1 cellular context compared by ENCODE assay signal in genomic region chr14:99257122-99257672, GRCh38.
TF ChIP-seq lines count a peak whose summit lies in the region.

No MANE protein-coding gene starts in this region.

TF ChIP-seq in SK-N-SH, 30 proteins besides CTCF, POLR2A, EP300 and RAD21:
- TF ChIP-seq TCF12 (IDR thresholded peaks at IDR 0.05): no peak
- TF ChIP-seq NRF1 (IDR thresholded peaks at IDR 0.05; ENCODE audit: low read depth, low read length): no peak
- no peak for TF ChIP-seq USF1 (IDR thresholded peaks at IDR 0.05; ENCODE audit: borderline replicate concordance, low read depth)
- no peak for TF ChIP-seq RXRA (IDR thresholded peaks at IDR 0.05; ENCODE audit: borderline replicate concordance, low read depth)
- TF ChIP-seq SMC3 (IDR thresholded peaks at IDR 0.05; ENCODE audit: low read depth, low read length): no peak
- TF ChIP-seq GABPA (IDR thresholded peaks at IDR 0.05; ENCODE audit: low read depth): no peak
- no peak for TF ChIP-seq YY1 (IDR thresholded peaks at IDR 0.05; ENCODE audit: low read depth)
- no peak for TF ChIP-seq POLR2AphosphoS5 (IDR thresholded peaks at IDR 0.05; ENCODE audit: low read depth, low read length)
- TF ChIP-seq SIN3A (IDR thresholded peaks at IDR 0.05; ENCODE audit: borderline replicate concordance, low read depth, low read length): no peak
- no peak for TF ChIP-seq MXI1 (IDR thresholded peaks at IDR 0.05; ENCODE audit: low read depth, low read length)
- TF ChIP-seq JUND (IDR thresholded peaks at IDR 0.05): no peak
- no peak for TF ChIP-seq ELF1 (IDR thresholded peaks at IDR 0.05)
- no peak for TF ChIP-seq CHD2 (IDR thresholded peaks at IDR 0.05; ENCODE audit: low read length, partially characterized antibody)
- no peak for TF ChIP-seq GATA2 (CRISPR knock-in tag; IDR thresholded peaks at IDR 0.05)
